1 cellular context compared by ENCODE assay signal in genomic region chr7:139687980-139688632, GRCh38.
A peak's percentile ranks its signal among the peaks of the same experiment; 100 is the strongest.
TF ChIP-seq lines count a peak whose summit lies in the region.

No MANE protein-coding gene starts in this region.

TF ChIP-seq in K562, 482 proteins besides CTCF, POLR2A, EP300 and RAD21 (continued from another document and continues in another):
- no peak for TF ChIP-seq CTCFL (IDR thresholded peaks at IDR 0.05; ENCODE audit: borderline replicate concordance, insufficient read depth, low read depth, low read length, poor library complexity, severe bottlenecking)
- TF ChIP-seq SP2 (IDR thresholded peaks at IDR 0.05; ENCODE audit: extremely low read depth, low read depth, low read length, poor library complexity, severe bottlenecking), result peak; percentile 6
- no peak for TF ChIP-seq CAMTA2 (CRISPR knock-in tag; conservative IDR thresholded peaks at IDR 0.05)
- TF ChIP-seq GATA2 (CRISPR knock-in tag; IDR thresholded peaks at IDR 0.05), result no peak
- no peak for TF ChIP-seq PHB2 (IDR thresholded peaks at IDR 0.05; ENCODE audit: low read depth)
- TF ChIP-seq DNMT1 (IDR thresholded peaks at IDR 0.05), result no peak
- TF ChIP-seq ZNF436 (CRISPR knock-in tag; IDR thresholded peaks at IDR 0.05), result no peak
- TF ChIP-seq NCOA1 (IDR thresholded peaks at IDR 0.05; ENCODE audit: low read depth), result no peak
- no peak for TF ChIP-seq MCM2 (IDR thresholded peaks at IDR 0.05; ENCODE audit: low read depth)
- TF ChIP-seq GATAD2B (IDR thresholded peaks at IDR 0.05; ENCODE audit: borderline replicate concordance), result no peak
- no peak for TF ChIP-seq ZNF124 (CRISPR knock-in tag; IDR thresholded peaks at IDR 0.05)
- TF ChIP-seq ZBTB17 (CRISPR knock-in tag; IDR thresholded peaks at IDR 0.05), result 0 out of 2 replicates have a peak, but pooled peaks have one; percentile 27
- no peak for TF ChIP-seq BRCA1 (IDR thresholded peaks at IDR 0.05)
- no peak for TF ChIP-seq BRCA1 (CRISPR knock-in tag; IDR thresholded peaks at IDR 0.05)
- no peak for TF ChIP-seq HCFC1 (IDR thresholded peaks at IDR 0.05; ENCODE audit: low read depth, low read length)
- peak; percentile 49; the same call in 1 of the 2 replicates for TF ChIP-seq ATF7 (IDR thresholded peaks at IDR 0.05)
- TF ChIP-seq CBX8 (IDR thresholded peaks at IDR 0.05; ENCODE audit: borderline replicate concordance, extremely low read depth, low read depth, low read length, poor library complexity, severe bottlenecking), result no peak
- peak; percentile 51 for TF ChIP-seq SUPT5H (IDR thresholded peaks at IDR 0.05)
- no peak for TF ChIP-seq ZNF184 (CRISPR knock-in tag; IDR thresholded peaks at IDR 0.05)
- TF ChIP-seq TAF7 (tag; IDR thresholded peaks at IDR 0.05), result no peak
- TF ChIP-seq ZFP1 (CRISPR knock-in tag; IDR thresholded peaks at IDR 0.05), result no peak
- TF ChIP-seq SMAD4 (CRISPR knock-in tag; conservative IDR thresholded peaks at IDR 0.05), result peak; percentile 65; the same call in 1 of the 2 replicates
- TF ChIP-seq ZNF407 (IDR thresholded peaks at IDR 0.05; ENCODE audit: low read depth), result no peak
- TF ChIP-seq CREBBP (IDR thresholded peaks at IDR 0.05; ENCODE audit: low read depth, low read length), result no peak
- TF ChIP-seq ZNF449 (CRISPR knock-in tag; IDR thresholded peaks at IDR 0.05), result no peak
- peak; percentile 66; the same call in 1 of the 2 replicates for TF ChIP-seq C11orf30 (IDR thresholded peaks at IDR 0.05; ENCODE audit: low read depth)
- TF ChIP-seq HMGN3 (IDR thresholded peaks at IDR 0.05; ENCODE audit: borderline replicate concordance, extremely low read depth, insufficient read length, low read depth, low read length), result no peak
- TF ChIP-seq NR2C2 (CRISPR knock-in tag; IDR thresholded peaks at IDR 0.05), result no peak
- no peak for TF ChIP-seq NR2C2 (tag; IDR thresholded peaks at IDR 0.05)
- TF ChIP-seq PHF20 (IDR thresholded peaks at IDR 0.05; ENCODE audit: partially characterized antibody), result no peak
- TF ChIP-seq, protein P1, sequence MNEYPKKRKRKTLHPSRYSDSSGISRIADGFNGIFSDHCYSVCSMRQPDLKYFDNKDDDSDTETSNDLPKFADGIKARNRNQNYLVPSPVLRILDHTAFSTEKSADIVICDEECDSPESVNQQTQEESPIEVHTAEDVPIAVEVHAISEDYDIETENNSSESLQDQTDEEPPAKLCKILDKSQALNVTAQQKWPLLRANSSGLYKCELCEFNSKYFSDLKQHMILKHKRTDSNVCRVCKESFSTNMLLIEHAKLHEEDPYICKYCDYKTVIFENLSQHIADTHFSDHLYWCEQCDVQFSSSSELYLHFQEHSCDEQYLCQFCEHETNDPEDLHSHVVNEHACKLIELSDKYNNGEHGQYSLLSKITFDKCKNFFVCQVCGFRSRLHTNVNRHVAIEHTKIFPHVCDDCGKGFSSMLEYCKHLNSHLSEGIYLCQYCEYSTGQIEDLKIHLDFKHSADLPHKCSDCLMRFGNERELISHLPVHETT (CRISPR knock-in tag; conservative IDR thresholded peaks at IDR 0.05 in 1 of 2, IDR thresholded peaks at IDR 0.05 in 1 of 2), result no peak; a peak in 1 of 4 replicates
- TF ChIP-seq POLR3A (IDR thresholded peaks at IDR 0.05; ENCODE audit: borderline replicate concordance, extremely low read depth, insufficient read depth, insufficient read length), result no peak
- TF ChIP-seq BHLHE40 (IDR thresholded peaks at IDR 0.05; ENCODE audit: low read length), result no peak
- TF ChIP-seq ZEB2 (IDR thresholded peaks at IDR 0.05), result no peak
- no peak; the same call in 1 of the 2 replicates for TF ChIP-seq ZNF140 (CRISPR knock-in tag; IDR thresholded peaks at IDR 0.05)
- TF ChIP-seq MYNN (IDR thresholded peaks at IDR 0.05), result no peak
- no peak for TF ChIP-seq MYNN (CRISPR knock-in tag; IDR thresholded peaks at IDR 0.05)
- TF ChIP-seq JUNB (CRISPR knock-in tag; conservative IDR thresholded peaks at IDR 0.05), result peak; percentile 87
- TF ChIP-seq, protein P2, sequence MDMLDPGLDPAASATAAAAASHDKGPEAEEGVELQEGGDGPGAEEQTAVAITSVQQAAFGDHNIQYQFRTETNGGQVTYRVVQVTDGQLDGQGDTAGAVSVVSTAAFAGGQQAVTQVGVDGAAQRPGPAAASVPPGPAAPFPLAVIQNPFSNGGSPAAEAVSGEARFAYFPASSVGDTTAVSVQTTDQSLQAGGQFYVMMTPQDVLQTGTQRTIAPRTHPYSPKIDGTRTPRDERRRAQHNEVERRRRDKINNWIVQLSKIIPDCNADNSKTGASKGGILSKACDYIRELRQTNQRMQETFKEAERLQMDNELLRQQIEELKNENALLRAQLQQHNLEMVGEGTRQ (CRISPR knock-in tag; IDR thresholded peaks at IDR 0.05), result peak; percentile 61
- no peak for TF ChIP-seq CBX5 (IDR thresholded peaks at IDR 0.05; ENCODE audit: borderline replicate concordance, low read depth)
- no peak for TF ChIP-seq BRD4 (IDR thresholded peaks at IDR 0.05)
- no peak for TF ChIP-seq ZNF740 (CRISPR knock-in tag; IDR thresholded peaks at IDR 0.05)
- no peak for TF ChIP-seq ZNF740 (tag; IDR thresholded peaks at IDR 0.05)
- peak; percentile 88 for TF ChIP-seq EHMT2 (IDR thresholded peaks at IDR 0.05)
- no peak for TF ChIP-seq ZNF408 (CRISPR knock-in tag; IDR thresholded peaks at IDR 0.05; ENCODE audit: low read depth)
- TF ChIP-seq ZNF282 (CRISPR knock-in tag; IDR thresholded peaks at IDR 0.05), result no peak
- no peak for TF ChIP-seq IFI16 (CRISPR knock-in tag; IDR thresholded peaks at IDR 0.05)
- no peak for TF ChIP-seq POLR2H (tag; IDR thresholded peaks at IDR 0.05; ENCODE audit: low read depth)
- TF ChIP-seq PTBP1 (IDR thresholded peaks at IDR 0.05; ENCODE audit: low read depth, low read length), result no peak
- TF ChIP-seq ZNF274 (IDR thresholded peaks at IDR 0.05; ENCODE audit: borderline replicate concordance, low read depth, low read length), result no peak
- TF ChIP-seq EWSR1 (IDR thresholded peaks at IDR 0.05; ENCODE audit: borderline replicate concordance, low read depth, partially characterized antibody), result no peak
- no peak for TF ChIP-seq SLC30A9 (CRISPR knock-in tag; IDR thresholded peaks at IDR 0.05)
- TF ChIP-seq NFIX (CRISPR knock-in tag; IDR thresholded peaks at IDR 0.05; ENCODE audit: low read depth), result no peak
- TF ChIP-seq MAFG (tag; conservative IDR thresholded peaks at IDR 0.05), result no peak
- TF ChIP-seq SFPQ (IDR thresholded peaks at IDR 0.05; ENCODE audit: low read depth, low read length), result no peak
- no peak for TF ChIP-seq ZSCAN32 (CRISPR knock-in tag; IDR thresholded peaks at IDR 0.05)
- TF ChIP-seq, protein P3, sequence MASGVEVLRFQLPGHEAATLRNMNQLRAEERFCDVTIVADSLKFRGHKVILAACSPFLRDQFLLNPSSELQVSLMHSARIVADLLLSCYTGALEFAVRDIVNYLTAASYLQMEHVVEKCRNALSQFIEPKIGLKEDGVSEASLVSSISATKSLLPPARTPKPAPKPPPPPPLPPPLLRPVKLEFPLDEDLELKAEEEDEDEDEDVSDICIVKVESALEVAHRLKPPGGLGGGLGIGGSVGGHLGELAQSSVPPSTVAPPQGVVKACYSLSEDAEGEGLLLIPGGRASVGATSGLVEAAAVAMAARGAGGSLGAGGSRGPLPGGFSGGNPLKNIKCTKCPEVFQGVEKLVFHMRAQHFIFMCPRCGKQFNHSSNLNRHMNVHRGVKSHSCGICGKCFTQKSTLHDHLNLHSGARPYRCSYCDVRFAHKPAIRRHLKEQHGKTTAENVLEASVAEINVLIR (CRISPR knock-in tag; IDR thresholded peaks at IDR 0.05), result no peak
- TF ChIP-seq KLF1 (tag; IDR thresholded peaks at IDR 0.05), result no peak
- no peak for TF ChIP-seq ZNF699 (CRISPR knock-in tag; IDR thresholded peaks at IDR 0.05; ENCODE audit: insufficient replicate concordance)
